In the genomic region with DNA sequence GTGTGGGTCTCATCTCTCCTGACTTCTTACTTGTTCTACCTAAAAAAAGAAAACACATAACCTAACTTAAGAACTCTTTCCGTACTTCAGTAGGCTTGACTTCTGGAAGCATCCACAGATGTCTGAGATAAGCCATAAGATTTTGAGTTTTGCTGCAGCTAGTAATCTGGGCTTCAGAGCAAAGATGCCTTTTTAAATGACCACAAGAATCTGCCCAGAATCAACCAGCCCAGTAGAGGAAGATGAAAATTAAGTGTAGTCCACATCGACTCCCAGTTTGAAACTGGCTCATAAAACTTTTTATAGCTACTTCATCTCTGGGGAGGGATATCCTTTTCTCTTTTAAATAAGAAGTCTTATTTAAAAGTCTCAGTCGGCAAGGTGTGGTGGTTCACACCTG, we compare ENCODE assay signal across 33 cellular contexts.
"Had no signal": no experiment of that assay in that cellular context is flagged by ENCODE, and none has a peak within 500 bp of the region (broad histone marks: within the 10 kb centered on the region; RNA-seq: fewer than 3 reads in every experiment).

No MANE protein-coding gene starts in this region.

- ATAC-seq: activated CD4-positive, CD25-positive, alpha-beta regulatory T cell treated with anti-CD3 and anti-CD28 coated beads, Interleukin-2, amount 50 U/mL, for 24 hours; activated naive CD8-positive, alpha-beta T cell treated with anti-CD3 and anti-CD28 coated beads, Interleukin-2, amount 50 U/mL, for 24 hours; heart right ventricle; left lobe of liver; lower lobe of right lung; mucosa of descending colon; stimulated activated naive B cell treated with anti-CD40 and anti-IgM and Interleukin-4, amounts not matched to agents 10 μg/mL and 1 μg/mL and 100 μg/mL, for 72 hours had no signal

- H3K27ac Mint-ChIP-seq: activated CD4-positive, alpha-beta memory T cell treated with anti-CD3 and anti-CD28 coated beads for 36 hours; activated naive CD4-positive, alpha-beta T cell treated with anti-CD3 and anti-CD28 coated beads for 36 hours; activated naive CD8-positive, alpha-beta T cell treated with anti-CD3 and anti-CD28 coated beads, Interleukin-2, amount 50 U/mL, for 24 hours; activated T-helper 1 cell treated with anti-CD3 and anti-CD28 coated beads, Interleukin-12 subunit alpha, Interleukin-12 subunit beta, Interleukin-2, Interleukin-4 antibody, amounts not matched to agents 30 ng/mL and 10 ng/mL and 1 ng/mL, durations not matched to agents 14 hours and 24 hours and 36 hours; endodermal cell; nephron progenitor cell; progenitor cell of endocrine pancreas; stimulated activated naive B cell treated with anti-CD40 and anti-IgM and Interleukin-4, amounts not matched to agents 10 μg/mL and 1 μg/mL and 100 μg/mL, for 72 hours; T-helper 1 cell treated with Interleukin-12 subunit alpha and Interleukin-12 subunit beta and Interleukin-4 antibody, amounts not matched to agents 30 μg/mL and 1 μg/mL, for 36 hours had no signal

- H3K4me3 ChIP-seq: esophagus muscularis mucosa, heart right ventricle, lower lobe of right lung, mucosa of descending colon, ovary, sigmoid colon, smooth muscle cell, stomach, tibial nerve had no signal

- DNase-seq: activated CD4-positive, alpha-beta memory T cell treated with anti-CD3 and anti-CD28 coated beads for 36 hours; activated CD4-positive, alpha-beta T cell treated with anti-CD3 and anti-CD28 coated beads for 48 hours; activated CD8-positive, alpha-beta memory T cell treated with anti-CD3 and anti-CD28 coated beads, Interleukin-2, amount 50 U/mL, for 4 hours; activated effector memory CD4-positive, alpha-beta T cell treated with anti-CD3 and anti-CD28 coated beads, Interleukin-2, amount 50 U/mL, for 16 hours; activated naive CD4-positive, alpha-beta T cell treated with anti-CD3 and anti-CD28 coated beads for 36 hours; activated naive CD8-positive, alpha-beta T cell treated with anti-CD3 and anti-CD28 coated beads, Interleukin-2, amount 50 U/mL, for 24 hours; activated T-cell treated with anti-CD3 and anti-CD28 coated beads, Interleukin-2, amount 50 U/mL, for 1 hour; amygdala; central memory CD4-positive, alpha-beta T cell; endodermal cell; foreskin melanocyte; heart right ventricle; kidney glomerular epithelial cell; lower lobe of right lung; mesenchymal stem cell; mucosa of descending colon; nephron progenitor cell; ovary; sigmoid colon; stimulated activated CD4-positive, alpha-beta T cell treated with anti-CD3 and anti-CD28 coated beads, Interleukin-1b, Interleukin-23, amount 100 ng/mL, for 48 hours; stimulated activated CD4-positive, alpha-beta T cell treated with anti-CD3 and anti-CD28 coated beads, Interleukin-4, amount 100 ng/mL, for 4 hours; stimulated activated naive B cell treated with anti-CD40 and anti-IgM and Interleukin-4, amounts not matched to agents 10 μg/mL and 1 μg/mL and 100 μg/mL, for 72 hours; stomach; T1000; WERI-Rb-1 had no signal

- H3K27me3 Mint-ChIP-seq: activated CD4-positive, alpha-beta memory T cell treated with anti-CD3 and anti-CD28 coated beads for 36 hours; activated naive CD8-positive, alpha-beta T cell treated with anti-CD3 and anti-CD28 coated beads, Interleukin-2, amount 50 U/mL, for 24 hours; progenitor cell of endocrine pancreas; stimulated activated naive B cell treated with anti-CD40 and anti-IgM and Interleukin-4, amounts not matched to agents 10 μg/mL and 1 μg/mL and 100 μg/mL, for 72 hours had no signal

- H3K9me3 ChIP-seq: esophagus muscularis mucosa, heart right ventricle, lower lobe of right lung, mucosa of descending colon, ovary, sigmoid colon, stomach, tibial nerve had no signal

- H3K27ac ChIP-seq: lower lobe of right lung, ovary, sigmoid colon, stomach, tibial nerve, WERI-Rb-1 had no signal

- H3K27me3 ChIP-seq: esophagus muscularis mucosa, heart right ventricle, ovary, sigmoid colon, stomach, tibial nerve had no signal

- H3K36me3 ChIP-seq: ovary had no signal

- H3K9me3 Mint-ChIP-seq: activated T-helper 1 cell treated with anti-CD3 and anti-CD28 coated beads, Interleukin-12 subunit alpha, Interleukin-12 subunit beta, Interleukin-2, Interleukin-4 antibody, amounts not matched to agents 30 ng/mL and 10 ng/mL and 1 ng/mL, durations not matched to agents 14 hours and 24 hours and 36 hours; T-helper 1 cell treated with Interleukin-12 subunit alpha and Interleukin-12 subunit beta and Interleukin-4 antibody, amounts not matched to agents 30 μg/mL and 1 μg/mL, for 36 hours had no signal

- H3K4me3 Mint-ChIP-seq: activated CD4-positive, alpha-beta memory T cell treated with anti-CD3 and anti-CD28 coated beads for 36 hours; activated naive CD4-positive, alpha-beta T cell treated with anti-CD3 and anti-CD28 coated beads for 36 hours; activated naive CD8-positive, alpha-beta T cell treated with anti-CD3 and anti-CD28 coated beads, Interleukin-2, amount 50 U/mL, for 24 hours; activated T-helper 1 cell treated with anti-CD3 and anti-CD28 coated beads, Interleukin-12 subunit alpha, Interleukin-12 subunit beta, Interleukin-2, Interleukin-4 antibody, amounts not matched to agents 30 ng/mL and 10 ng/mL and 1 ng/mL, durations not matched to agents 14 hours and 24 hours and 36 hours; endodermal cell; nephron progenitor cell; stimulated activated naive B cell treated with anti-CD40 and anti-IgM and Interleukin-4, amounts not matched to agents 10 μg/mL and 1 μg/mL and 100 μg/mL, for 72 hours; T-helper 1 cell treated with Interleukin-12 subunit alpha and Interleukin-12 subunit beta and Interleukin-4 antibody, amounts not matched to agents 30 μg/mL and 1 μg/mL, for 36 hours had no signal
